Comparison of ENCODE assay signal across 8 cellular contexts in genomic region chr1:41239988-41240610, GRCh38. TPM values are rescaled to one million over a fixed set of nuclear protein-coding genes. Genes with fewer than 3 reads are reported as not detected.
DNase-seq lines count a peak whose midpoint lies in the region; ATAC-seq and TF ChIP-seq lines count a peak whose summit lies in the region.

No MANE protein-coding gene starts in this region.

- H3K4me1 ChIP-seq in GM23248 (ENCODE audit: insufficient read depth): peaks cover 18% of the 10 kb centered on the region
- peaks cover 18 to 53% (median 49%) of the 10 kb centered on the region in 4 donors for H3K4me1 ChIP-seq in esophagus muscularis mucosa

- TF ChIP-seq CTCF in BJ (IDR thresholded peaks at IDR 0.05; ENCODE audit: insufficient read depth, low read depth, low read length): peak; percentile 60
- TF ChIP-seq CTCF in esophagus muscularis mucosa (IDR thresholded peaks at IDR 0.05): peak; percentile 30 to 45 (median 33)

- H2AFZ ChIP-seq in GM23248: peak overlapping the region; percentile 75; the same call in 1 of the 2 replicates

- no peak for ATAC-seq in GM21619 (IDR thresholded peaks at IDR 0.05; ENCODE audit: unreplicated experiment)

- H3K36me3 ChIP-seq in BJ (ENCODE audit: control insufficient read depth, insufficient read depth, low read length) (no peaks in the 10 kb centered on the region), GM23248 (ENCODE audit: low read depth) (no peaks in the 10 kb centered on the region), esophagus muscularis mucosa (no peaks in the 10 kb centered on the region)

- H3K9me2 ChIP-seq in GM23248 (ENCODE audit: insufficient read depth): no peaks in the 10 kb centered on the region

- H3K79me2 ChIP-seq in GM23248 (ENCODE audit: insufficient read depth): peaks cover 47% of the 10 kb centered on the region

- intact Hi-C loops in esophagus muscularis mucosa (cut with DNase I) (loop anchor here (10.0 kb wide), 1 partner anchor 195 kb away; no protein-coding TSS in a partner anchor), posterior cingulate gyrus (cut with DNase I) (no loop called here)

- H3K9me3 ChIP-seq in GM23248 (ENCODE audit: low read depth) (no peaks in the 10 kb centered on the region), esophagus muscularis mucosa (no peaks in the 10 kb centered on the region)

- TF ChIP-seq EP300 in esophagus muscularis mucosa (IDR thresholded peaks at IDR 0.05): no peak

- DNase-seq in BJ (ENCODE audit: low read depth): peak; percentile 28
- DNase-seq in GM23248: peak; percentile 73
- DNase-seq in RPMI7951 (ENCODE audit: low read depth): peak; percentile 75
- no peak for DNase-seq in esophagus muscularis mucosa (ENCODE audit: extremely low spot score)
- DNase-seq in skeletal muscle cell (ENCODE audit: low read depth): peak; percentile 13
- DNase-seq in posterior cingulate gyrus: no peak
- DNase-seq in T1000 (lab: John Stamatoyannopoulos, UW): no peak

- H4K20me1 ChIP-seq in GM23248 (ENCODE audit: insufficient read depth): no peaks in the 10 kb centered on the region

- H3K27me3 ChIP-seq in BJ (ENCODE audit: control insufficient read depth, insufficient read depth, low read length) (no peaks in the 10 kb centered on the region), GM23248 (replicated peaks; ENCODE audit: insufficient read depth) (no peaks in the 10 kb centered on the region), esophagus muscularis mucosa (no peaks in the 10 kb centered on the region)

- peak overlapping the region; percentile 81 for H3K4me2 ChIP-seq in GM23248 (ENCODE audit: unreplicated experiment)

- H3K9ac ChIP-seq in GM23248: peak overlapping the region; percentile 85

- in situ Hi-C loops in GM23248 (cut with MboI): no loop called here

- POLR2A ChIA-PET in BJ (lab: Charles Lee): interaction anchor here (0.7 kb wide), 1 partner anchor 138 kb away, joined by 7 read pairs; no protein-coding TSS in a partner anchor

- H3K4me3 ChIP-seq in BJ (ENCODE audit: low read depth, low read length) (no peak overlapping the region), GM23248 (peak overlapping the region; percentile 78), esophagus muscularis mucosa (no peak overlapping the region), skeletal muscle cell (ENCODE audit: low read depth, low read length) (no peak overlapping the region)

- H3F3A ChIP-seq in GM23248 (ENCODE audit: insufficient read depth): peaks cover 37% of the 10 kb centered on the region

- H3K27ac ChIP-seq in GM23248 (peak overlapping the region; percentile 62), esophagus muscularis mucosa (replicated peaks in 1 of 4) (peak overlapping the region; percentile 96 to 99 (median 98))

- CTCF ChIA-PET in BJ (lab: Yijun Ruan, JAX): interaction anchor here (0.6 to 1.9 kb wide), 5 partner anchors 82 to 1691 kb away, joined by 3 to 5 read pairs (median 3); no protein-coding TSS in a partner anchor

- TF ChIP-seq POLR2A in esophagus muscularis mucosa (IDR thresholded peaks at IDR 0.05; ENCODE audit: low read depth): no peak

RNA-seq across cellular contexts. Expression of gene SCMH1, which starts 2.0 kb away (rescaled TPM):
- polyA plus RNA-seq in BJ (2011; rRNA removed) (32.0 and 44.9 TPM in 2 replicates), GM23248 (2016; fragmentation: Nextera tagmentation; extraction: Ambion mirVana) (10.8 and 12.0 TPM in 2 replicates)
- 42.4 and 44.1 TPM in 2 replicates for polyA minus RNA-seq in BJ (2011; rRNA and poly(A)+ RNA removed)
- total RNA-seq in GM23248 (2014; rRNA removed; shearing (Covaris generic)): 15.0 and 16.6 TPM in 2 replicates
- total RNA-seq in RPMI7951 (2014; rRNA removed; shearing (Covaris generic)): 17.1 and 24.6 TPM in 2 replicates
- total RNA-seq in esophagus muscularis mucosa: 100 to 1,000 TPM in 1 of 4 donors, 10 to 100 TPM in 3; 76.5 to 110 (median 92.4) TPM

Comparison
In these comparisons a context has a peak if more than half of its experiments do, and no peak if none do; other contexts are left out.
1. DNase-seq: peak in BJ (single experiment), GM23248 (single experiment), RPMI7951 (single experiment) and skeletal muscle cell (single experiment); none in esophagus muscularis mucosa (single experiment), posterior cingulate gyrus (0 of 10) and T1000 (single experiment).